ENCODE assay signal across 8 cellular contexts in the genomic region with DNA sequence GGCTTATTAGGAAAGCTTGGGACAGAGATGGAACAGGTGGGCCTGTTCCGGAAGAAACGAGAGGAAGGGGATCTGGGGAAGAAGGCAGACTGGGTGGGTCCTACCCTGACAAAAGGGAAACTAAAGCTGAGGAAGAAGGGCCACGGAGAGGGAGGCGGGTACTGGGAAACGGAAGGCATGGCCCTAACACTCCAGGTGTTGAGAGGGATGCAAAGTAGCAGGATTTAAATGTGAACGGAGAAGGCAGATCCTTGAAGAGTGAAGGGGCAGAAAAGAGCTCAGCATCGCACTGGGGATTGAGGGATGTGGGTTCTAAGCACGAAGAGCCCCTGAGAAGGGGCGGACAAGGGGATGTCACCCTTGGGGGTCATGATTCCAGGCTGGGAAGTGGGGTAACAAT. TPM values are rescaled to one million over a fixed set of nuclear protein-coding genes. Genes with fewer than 3 reads are reported as not detected.
DNase-seq lines count a peak whose midpoint lies in the region; ATAC-seq and TF ChIP-seq lines count a peak whose summit lies in the region.

No MANE protein-coding gene starts in this region.

- peak overlapping the region; percentile 87 for H3K4me3 ChIP-seq in thoracic aorta

- peak overlapping the region; percentile 87 to 92 for H3K27ac ChIP-seq in thoracic aorta

- CTCF ChIA-PET in activated CD8-positive, alpha-beta T cell treated with anti-CD3 and anti-CD28 coated beads, Interleukin-2, amount 10 ng/mL, durations not matched to agents 7 days and 5 days (lab: Charles Lee), result interaction anchor here (1.1 to 2.1 kb wide), 5 partner anchors 11 to 150 kb away, joined by 3 to 6 read pairs (median 4); no protein-coding TSS in a partner anchor

- peaks cover 57% of the 10 kb centered on the region for H3K4me1 Mint-ChIP-seq in stimulated activated naive CD8-positive, alpha-beta T cell treated with anti-CD3 and anti-CD28 coated beads, Interleukin-15, Interleukin-2, amounts not matched to agents 100 ng/mL and 50 ng/mL, for 24 hours (ENCODE audit: low read depth)
- peaks cover 51% of the 10 kb centered on the region for H3K4me1 Mint-ChIP-seq in activated CD8-positive, alpha-beta T cell treated with anti-CD3 and anti-CD28 coated beads, Interleukin-2, amount 10 ng/mL, durations not matched to agents 7 days and 5 days (ENCODE audit: low read depth)

- peaks cover 53 to 55% of the 10 kb centered on the region in 2 donors for H3K4me1 ChIP-seq in thoracic aorta (ENCODE audit: control insufficient read depth in 1 of 2, low read depth in 2 of 2)

- POLR2A ChIA-PET in activated CD8-positive, alpha-beta T cell treated with anti-CD3 and anti-CD28 coated beads, Interleukin-2, amount 10 ng/mL, durations not matched to agents 7 days and 5 days (lab: Charles Lee), result interaction anchor here (0.5 to 0.6 kb wide), 2 partner anchors 49 to 996 kb away, joined by 3 read pairs; no protein-coding TSS in a partner anchor

- H3K27ac Mint-ChIP-seq in stimulated activated naive CD8-positive, alpha-beta T cell treated with anti-CD3 and anti-CD28 coated beads, Interleukin-15, Interleukin-2, amounts not matched to agents 100 ng/mL and 50 ng/mL, for 24 hours, result peak overlapping the region; percentile 94
- peak overlapping the region; percentile 81 for H3K27ac Mint-ChIP-seq in activated CD8-positive, alpha-beta T cell treated with anti-CD3 and anti-CD28 coated beads, Interleukin-2, amount 10 ng/mL, durations not matched to agents 7 days and 5 days

- no peak for DNase-seq in stimulated activated naive CD8-positive, alpha-beta T cell treated with anti-CD3 and anti-CD28 coated beads, Interleukin-15, Interleukin-2, amounts not matched to agents 100 U/mL and 50 U/mL, for 24 hours
- no peak for DNase-seq in activated CD8-positive, alpha-beta T cell treated with anti-CD3 and anti-CD28 coated beads, Interleukin-2, amount 10 ng/mL, durations not matched to agents 7 days and 5 days
- peak; percentile 47 for DNase-seq in islet precursor cell
- no peak for DNase-seq in thoracic aorta (ENCODE audit: low spot score)
- DNase-seq in mesenteric fat pad (ENCODE audit: low spot score), result no peak

- no peak for ATAC-seq in stimulated activated naive CD8-positive, alpha-beta T cell treated with anti-CD3 and anti-CD28 coated beads, Interleukin-15, Interleukin-2, amounts not matched to agents 100 U/mL and 50 U/mL, for 24 hours
- ATAC-seq in activated CD8-positive, alpha-beta T cell treated with anti-CD3 and anti-CD28 coated beads, Interleukin-2, amount 10 ng/mL, durations not matched to agents 7 days and 5 days, result no peak
- ATAC-seq in thoracic aorta (ENCODE audit: insufficient number of reproducible peaks, low FRiP score, low read depth), result no peak
- no peak for ATAC-seq in HG02981 (IDR thresholded peaks at IDR 0.05; ENCODE audit: unreplicated experiment)
- no peak for ATAC-seq in GM21367 (IDR thresholded peaks at IDR 0.05; ENCODE audit: unreplicated experiment)

- H3K27me3 Mint-ChIP-seq in stimulated activated naive CD8-positive, alpha-beta T cell treated with anti-CD3 and anti-CD28 coated beads, Interleukin-15, Interleukin-2, amounts not matched to agents 100 ng/mL and 50 ng/mL, for 24 hours, result no peaks in the 10 kb centered on the region
- no peaks in the 10 kb centered on the region for H3K27me3 Mint-ChIP-seq in activated CD8-positive, alpha-beta T cell treated with anti-CD3 and anti-CD28 coated beads, Interleukin-2, amount 10 ng/mL, durations not matched to agents 7 days and 5 days (ENCODE audit: low read depth)

- no peaks in the 10 kb centered on the region for H3K27me3 ChIP-seq in thoracic aorta (replicated peaks; ENCODE audit: insufficient read depth)

- no peaks in the 10 kb centered on the region for H3K36me3 ChIP-seq in thoracic aorta

- no peak for TF ChIP-seq CTCF in thoracic aorta (IDR thresholded peaks at IDR 0.05)

- no peaks in the 10 kb centered on the region for H3K9me3 Mint-ChIP-seq in stimulated activated naive CD8-positive, alpha-beta T cell treated with anti-CD3 and anti-CD28 coated beads, Interleukin-15, Interleukin-2, amounts not matched to agents 100 ng/mL and 50 ng/mL, for 24 hours
- H3K9me3 Mint-ChIP-seq in activated CD8-positive, alpha-beta T cell treated with anti-CD3 and anti-CD28 coated beads, Interleukin-2, amount 10 ng/mL, durations not matched to agents 7 days and 5 days (ENCODE audit: insufficient read depth), result no peaks in the 10 kb centered on the region

- peaks cover 17% of the 10 kb centered on the region for H3K36me3 Mint-ChIP-seq in stimulated activated naive CD8-positive, alpha-beta T cell treated with anti-CD3 and anti-CD28 coated beads, Interleukin-15, Interleukin-2, amounts not matched to agents 100 ng/mL and 50 ng/mL, for 24 hours (ENCODE audit: low read depth)
- H3K36me3 Mint-ChIP-seq in activated CD8-positive, alpha-beta T cell treated with anti-CD3 and anti-CD28 coated beads, Interleukin-2, amount 10 ng/mL, durations not matched to agents 7 days and 5 days (ENCODE audit: low read depth), result peaks cover 20% of the 10 kb centered on the region

- no peaks in the 10 kb centered on the region for H3K9me3 ChIP-seq in thoracic aorta

- peak overlapping the region; percentile 99 for H3K4me3 Mint-ChIP-seq in stimulated activated naive CD8-positive, alpha-beta T cell treated with anti-CD3 and anti-CD28 coated beads, Interleukin-15, Interleukin-2, amounts not matched to agents 100 ng/mL and 50 ng/mL, for 24 hours
- H3K4me3 Mint-ChIP-seq in activated CD8-positive, alpha-beta T cell treated with anti-CD3 and anti-CD28 coated beads, Interleukin-2, amount 10 ng/mL, durations not matched to agents 7 days and 5 days, result peak overlapping the region; percentile 94

RNA-seq across cellular contexts. Expression of gene STIMATE, which starts 0.7 kb away (rescaled TPM):
- 10 to 100 TPM; 26.5 to 29.9 TPM for total RNA-seq in activated CD8-positive, alpha-beta T cell treated with anti-CD3 and anti-CD28 coated beads, Interleukin-2, amount 10 ng/mL, durations not matched to agents 7 days and 5 days
- total RNA-seq in thoracic aorta, result 10 to 100 TPM; 45.2 to 75.1 TPM
- 20.8 TPM for total RNA-seq in mesenteric fat pad
